ENCODE assay signal across 29 cellular contexts in genomic region chr16:80296034-80296433, GRCh38.
"Had no signal": no experiment of that assay in that cellular context is flagged by ENCODE, and none has a peak within 500 bp of the region (broad histone marks: within the 10 kb centered on the region; RNA-seq: fewer than 3 reads in every experiment).

No MANE protein-coding gene starts in this region.

- H3K9me3 Mint-ChIP-seq: effector memory CD8-positive, alpha-beta T cell; endodermal cell had no signal

- H3K4me3 Mint-ChIP-seq: dendritic cell treated with granulocyte-macrophage colony-stimulating factor and Interleukin-4, amounts not matched to agents 40 ng/mL and 50 ng/mL, for 4 days; effector memory CD8-positive, alpha-beta T cell; endodermal cell had no signal

- H3K27me3 Mint-ChIP-seq: dendritic cell treated with granulocyte-macrophage colony-stimulating factor and Interleukin-4, amounts not matched to agents 40 ng/mL and 50 ng/mL, for 4 days had no signal

- DNase-seq: colonic mucosa; cortex of kidney; dermis blood vessel endothelial cell; dorsolateral prefrontal cortex; effector CD4-positive, alpha-beta T cell; effector CD8-positive, alpha-beta T cell; effector memory CD4-positive, alpha-beta T cell; effector memory CD8-positive, alpha-beta T cell; endodermal cell; erythroblast; esophagus squamous epithelium; foreskin fibroblast; foreskin keratinocyte; foreskin melanocyte; gastrocnemius medialis; glutamatergic neuron; head of caudate nucleus; heart left ventricle; heart right ventricle had no signal

- ATAC-seq: effector memory CD8-positive, alpha-beta T cell; esophagus mucosa; foreskin keratinocyte; gastrocnemius medialis; gastroesophageal sphincter; heart left ventricle; heart right ventricle had no signal

- H3K27ac Mint-ChIP-seq: dendritic cell treated with granulocyte-macrophage colony-stimulating factor and Interleukin-4, amounts not matched to agents 40 ng/mL and 50 ng/mL, for 4 days; effector memory CD8-positive, alpha-beta T cell; endodermal cell had no signal

- H3K27me3 ChIP-seq: colonic mucosa, esophagus muscularis mucosa, foreskin keratinocyte, gastrocnemius medialis, gastroesophageal sphincter had no signal

- H3K27ac ChIP-seq: colonic mucosa, coronary artery, dorsolateral prefrontal cortex, epithelial cell of prostate, esophagus muscularis mucosa, esophagus squamous epithelium, foreskin keratinocyte, gastrocnemius medialis, gastroesophageal sphincter, heart left ventricle, heart right ventricle had no signal

- FAIRE-seq: colon, endometrium, endothelial cell of umbilical vein, frontal cortex had no signal

- H3K36me3 ChIP-seq: colonic mucosa, esophagus muscularis mucosa, esophagus squamous epithelium, gastrocnemius medialis, gastroesophageal sphincter, heart left ventricle, heart right ventricle had no signal

- H3K4me3 ChIP-seq: colonic mucosa, coronary artery, dorsolateral prefrontal cortex, esophagus muscularis mucosa, esophagus squamous epithelium, gastrocnemius medialis, gastroesophageal sphincter, heart left ventricle, heart right ventricle had no signal

- H3K4me1 ChIP-seq: colonic mucosa, esophagus squamous epithelium, foreskin keratinocyte, gastrocnemius medialis, heart left ventricle had no signal

- H3K9me3 ChIP-seq: colonic mucosa, esophagus muscularis mucosa, esophagus squamous epithelium, gastrocnemius medialis, heart right ventricle had no signal
